Comparison of ENCODE assay signal across 9 cellular contexts in the genomic region with DNA sequence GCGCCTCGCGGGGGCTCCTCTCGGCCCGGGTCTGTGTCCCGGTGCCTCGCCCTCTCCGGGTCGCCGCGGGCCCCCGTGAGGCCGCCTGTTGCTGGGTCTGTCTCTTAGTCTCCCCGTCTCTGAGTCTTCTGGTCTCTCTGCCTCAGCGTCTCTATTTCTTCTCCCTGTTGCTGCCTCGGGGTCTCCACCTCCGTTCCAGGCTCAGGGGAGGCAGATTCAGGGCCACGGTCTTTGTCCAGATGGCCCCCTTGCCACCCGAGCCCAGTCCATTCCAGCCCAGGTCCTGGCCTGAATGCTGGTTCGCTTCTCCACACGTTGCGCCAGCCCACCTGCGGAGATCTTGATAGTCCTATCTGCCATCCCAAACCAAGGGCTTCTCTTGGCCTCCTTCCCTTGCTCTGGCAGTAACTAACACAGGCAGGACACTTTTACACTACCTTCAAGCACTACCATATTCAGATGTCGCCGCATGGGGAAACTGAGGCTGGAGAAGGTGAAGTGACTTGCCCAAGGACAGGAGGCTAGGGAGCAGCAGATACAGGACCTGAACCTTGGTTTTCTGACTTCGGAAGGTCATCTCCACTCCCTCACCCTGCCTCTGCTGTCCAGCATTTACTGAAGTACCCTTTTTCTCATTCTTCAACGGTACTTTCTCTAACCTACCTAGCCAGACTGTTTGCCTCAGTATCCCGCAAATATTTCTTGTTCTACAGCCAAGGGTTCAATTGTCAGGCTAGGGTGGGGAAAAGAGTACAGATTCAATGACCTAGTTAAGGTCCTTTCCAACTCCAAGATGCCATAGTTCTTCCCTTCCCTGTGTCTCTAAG. TPM values are rescaled to one million over a fixed set of nuclear protein-coding genes. Genes with fewer than 3 reads are reported as not detected.
DNase-seq lines count a peak whose midpoint lies in the region; ATAC-seq and TF ChIP-seq lines count a peak whose summit lies in the region.
"Had no signal": no experiment of that assay in that cellular context is flagged by ENCODE, and none has a peak within 500 bp of the region (broad histone marks: within the 10 kb centered on the region; RNA-seq: fewer than 3 reads in every experiment).

No MANE protein-coding gene starts in this region.

- in situ Hi-C loops in brain microvascular endothelial cell (cut with HindIII; ENCODE audit: low pct_ligation_motif_present, low sequenced_read_pairs) = no loop called here

- no peak for DNase-seq in heart left ventricle
- DNase-seq in Right ventricle myocardium superior = no peak
- no peak for DNase-seq in brain microvascular endothelial cell
- DNase-seq in upper lobe of right lung = peak; percentile 48
- DNase-seq in NCI-H2227 (lab: John Stamatoyannopoulos, UW; ENCODE audit: unreplicated experiment) = no peak
- no peak for DNase-seq in NCI-H2029 (lab: John Stamatoyannopoulos, UW)
- DNase-seq: stimulated activated CD4-positive, alpha-beta T cell treated with anti-CD3 and anti-CD28 coated beads, Interleukin-2, amount 100 ng/mL, for 48 hours had no signal

- H3K36me3 ChIP-seq in heart left ventricle = no peaks in the 10 kb centered on the region
- no peaks in the 10 kb centered on the region for H3K36me3 ChIP-seq in brain microvascular endothelial cell (replicated peaks)
- H3K36me3 ChIP-seq in mesodermal cell (ENCODE audit: control insufficient read depth, insufficient read depth, low read length) = no peaks in the 10 kb centered on the region
- no peaks in the 10 kb centered on the region for H3K36me3 ChIP-seq in upper lobe of right lung

- intact Hi-C loops in heart left ventricle (cut with DNase I) (no loop called here), Right ventricle myocardium superior (cut with DNase I) (no loop called here), upper lobe of right lung (cut with DNase I) (no loop called here)

- H3K4me3 ChIP-seq in heart left ventricle (peak overlapping the region in 8 of 12 donors; percentile 22 to 59 (median 32)), brain microvascular endothelial cell (ENCODE audit: low read depth, low read length) (peak overlapping the region; percentile 22), mesodermal cell (ENCODE audit: extremely low read depth, insufficient read depth, low read length, poor library complexity, severe bottlenecking) (peak overlapping the region; percentile 49), upper lobe of right lung (no peak overlapping the region)

- TF ChIP-seq POLR2A in heart left ventricle (IDR thresholded peaks at IDR 0.05) = no peak

- peaks cover 0 to 28% (median 8%) of the 10 kb centered on the region in 9 donors for H3K27me3 ChIP-seq in heart left ventricle
- no peaks in the 10 kb centered on the region for H3K27me3 ChIP-seq in brain microvascular endothelial cell (replicated peaks)
- peaks cover 23% of the 10 kb centered on the region for H3K27me3 ChIP-seq in upper lobe of right lung

- ATAC-seq in heart left ventricle (no peak), Right ventricle myocardium superior (ENCODE audit: poor library complexity) (no peak), upper lobe of right lung (no peak), HG03520 (IDR thresholded peaks at IDR 0.05; ENCODE audit: unreplicated experiment) (no peak)

- no peaks in the 10 kb centered on the region for H3K9me3 ChIP-seq in heart left ventricle
- no peaks in the 10 kb centered on the region for H3K9me3 ChIP-seq in mesodermal cell (ENCODE audit: control insufficient read depth, low read length)
- no peaks in the 10 kb centered on the region for H3K9me3 ChIP-seq in upper lobe of right lung

- H3K27ac ChIP-seq in heart left ventricle = peak overlapping the region in 1 of 12 donors; percentile 39
- no peak overlapping the region for H3K27ac ChIP-seq in brain microvascular endothelial cell
- H3K27ac ChIP-seq in mesodermal cell (ENCODE audit: low read depth, low read length, severe bottlenecking) = no peak overlapping the region
- no peak overlapping the region for H3K27ac ChIP-seq in upper lobe of right lung

- no peak for TF ChIP-seq CTCF in heart left ventricle (IDR thresholded peaks at IDR 0.05)
- TF ChIP-seq CTCF in brain microvascular endothelial cell (IDR thresholded peaks at IDR 0.05; ENCODE audit: low read depth, low read length, missing control alignments) = no peak
- TF ChIP-seq CTCF in upper lobe of right lung (IDR thresholded peaks at IDR 0.05) = no peak

- peaks cover 0 to 22% (median 12%) of the 10 kb centered on the region in 12 donors for H3K4me1 ChIP-seq in heart left ventricle
- peaks cover 13% of the 10 kb centered on the region for H3K4me1 ChIP-seq in mesodermal cell (ENCODE audit: control insufficient read depth, insufficient read depth, low read length, poor library complexity, severe bottlenecking)
- peaks cover 4% of the 10 kb centered on the region for H3K4me1 ChIP-seq in upper lobe of right lung

- WGBS in heart left ventricle, 4 donors = 28 to 56% (median 30%) methylated on average over 13 to 28 of the region's 28 CpGs
- whole genome bisulfite sequencing in mesodermal cell (ENCODE audit: insufficient coverage in 2 of 2), 2 experiments = 17% methylated on average over 21 to 27 of the region's 28 CpGs

RNA-seq across cellular contexts. Expression of gene IGDCC4, which starts 0.6 kb away (rescaled TPM):
- total RNA-seq in heart left ventricle = 1 to 10 TPM in 4 of 9 donors, under 1 TPM in 5; 0.25 to 2.7 (median 0.75) TPM
- polyA plus RNA-seq in heart left ventricle = under 1 TPM; 0.22 to 0.80 TPM
- 2.4 TPM for total RNA-seq in Right ventricle myocardium superior
- polyA plus RNA-seq in mesodermal cell (2013, experiment 1 of 2) = 11.1 TPM
- 11.0 TPM for polyA plus RNA-seq in mesodermal cell (2013, experiment 2 of 2)
- total RNA-seq in upper lobe of right lung = 0.38 TPM

RNA-seq across cellular contexts. Expression of gene IGDCC3, which starts 45.6 kb away (rescaled TPM):
- total RNA-seq in heart left ventricle (under 1 TPM in 3 of 9 donors, not detected in 6; 0.09 to 0.33 (median 0.22) TPM), Right ventricle myocardium superior (0.40 TPM), upper lobe of right lung (not detected)
- under 1 TPM in 1 of 2 donors, not detected in 1; 0.07 TPM for polyA plus RNA-seq in heart left ventricle
- polyA plus RNA-seq in mesodermal cell (2013, experiment 1 of 2) = 113 TPM
- polyA plus RNA-seq in mesodermal cell (2013, experiment 2 of 2) = 107 TPM
